In genomic region chr11:76613901-76614300, GRCh38 we compare ENCODE assay signal across 20 cellular contexts. TPM values are rescaled to one million over a fixed set of nuclear protein-coding genes. Genes with fewer than 3 reads are reported as not detected.
A peak's percentile ranks its signal among the peaks of the same experiment; 100 is the strongest.
DNase-seq lines count a peak whose midpoint lies in the region; ATAC-seq and TF ChIP-seq lines count a peak whose summit lies in the region.
"Had no signal": no experiment of that assay in that cellular context is flagged by ENCODE, and none has a peak within 500 bp of the region (broad histone marks: within the 10 kb centered on the region; RNA-seq: fewer than 3 reads in every experiment).

No MANE protein-coding gene starts in this region.

- no peaks in the 10 kb centered on the region for H3K9me3 ChIP-seq in breast epithelium
- H3K9me3 ChIP-seq in mammary epithelial cell (replicated peaks; ENCODE audit: insufficient read depth, low read length) = no peaks in the 10 kb centered on the region
- H3K9me3 ChIP-seq in right atrium auricular region = no peaks in the 10 kb centered on the region
- H3K9me3 ChIP-seq in parathyroid adenoma (ENCODE audit: control insufficient read depth, low read length) = no peaks in the 10 kb centered on the region
- H3K9me3 ChIP-seq in upper lobe of right lung = no peaks in the 10 kb centered on the region
- H3K9me3 ChIP-seq: neutrophil had no signal

- no peak overlapping the region for H3K9ac ChIP-seq in mammary epithelial cell (ENCODE audit: insufficient read depth, low read length)
- H3K9ac ChIP-seq in parathyroid adenoma = no peak overlapping the region

- DNase-seq in breast epithelium (ENCODE audit: low spot score in 2 of 2) (no peak), mammary epithelial cell (no peak), right atrium auricular region (ENCODE audit: low spot score) (no peak), upper lobe of right lung (no peak), NCI-H187 (lab: John Stamatoyannopoulos, UW) (no peak)
- DNase-seq in activated CD4-positive, CD25-positive, alpha-beta regulatory T cell treated with anti-CD3 and anti-CD28 coated beads, Interleukin-2, amount 50 U/mL, for 72 hours = no peak
- DNase-seq: activated CD4-positive, alpha-beta T cell treated with anti-CD3 and anti-CD28 coated beads for 36 hours; brain microvascular endothelial cell; GOT3; midbrain; NCI-H146; NCI-H226; NK-92 treated with Interleukin-12 subunit alpha and Interleukin-12 subunit beta, amount 100 ng/mL, for 24 hours; RPMI8226; stimulated activated CD8-positive, alpha-beta memory T cell treated with anti-CD3 and anti-CD28 coated beads, Interleukin-4, amount 100 ng/mL, for 48 hours had no signal

- peaks cover 0 to 11% of the 10 kb centered on the region in 2 donors for H3K4me1 ChIP-seq in breast epithelium
- no peaks in the 10 kb centered on the region for H3K4me1 ChIP-seq in mammary epithelial cell (ENCODE audit: insufficient read depth, low read length)
- peaks cover 0 to 58% of the 10 kb centered on the region in 2 donors for H3K4me1 ChIP-seq in right atrium auricular region
- H3K4me1 ChIP-seq in parathyroid adenoma = no peaks in the 10 kb centered on the region
- peaks cover 9% of the 10 kb centered on the region for H3K4me1 ChIP-seq in upper lobe of right lung

- no peak for TF ChIP-seq POLR2A in breast epithelium (IDR thresholded peaks at IDR 0.05)

- H3K4me2 ChIP-seq in mammary epithelial cell (ENCODE audit: insufficient read depth, low read depth, low read length) = no peak overlapping the region
- no peak overlapping the region for H3K4me2 ChIP-seq in parathyroid adenoma (ENCODE audit: low read length)

- H3K27me3 ChIP-seq in breast epithelium = no peaks in the 10 kb centered on the region
- H3K27me3 ChIP-seq in mammary epithelial cell (ENCODE audit: insufficient read depth, low read length) = peaks cover 2% of the 10 kb centered on the region
- H3K27me3 ChIP-seq in right atrium auricular region = no peaks in the 10 kb centered on the region
- H3K27me3 ChIP-seq in parathyroid adenoma (ENCODE audit: control insufficient read depth, insufficient read depth, low read length) = no peaks in the 10 kb centered on the region
- no peaks in the 10 kb centered on the region for H3K27me3 ChIP-seq in upper lobe of right lung
- H3K27me3 ChIP-seq: brain microvascular endothelial cell had no signal

- WGBS in mammary epithelial cell (ENCODE audit: low coverage, missing lambda C conversion rate) = 80% methylated on average over 4 of the region's 4 CpGs

- intact Hi-C loops in breast epithelium (cut with DNase I; ENCODE audit: low total_unique reads) (no loop called here), mammary epithelial cell (cut with micrococcal nuclease) (no loop called here), upper lobe of right lung (cut with DNase I) (loop anchor here (10.0 kb wide), 1 partner anchor 51 kb away; no protein-coding TSS in a partner anchor)

- H4K20me1 ChIP-seq in mammary epithelial cell (ENCODE audit: insufficient read depth, low read length) = no peaks in the 10 kb centered on the region

- no TSS peak for BruUV-seq in mammary epithelial cell (replicated peaks; lab: Mats Ljungman, UMichigan)

- no peak for ATAC-seq in upper lobe of right lung
- no peak for ATAC-seq in HG02610 (IDR thresholded peaks at IDR 0.05; ENCODE audit: unreplicated experiment)
- ATAC-seq: activated CD4-positive, alpha-beta T cell treated with anti-CD3 and anti-CD28 coated beads for 36 hours had no signal

- H2AFZ ChIP-seq in mammary epithelial cell (ENCODE audit: low read depth, low read length) (no peak overlapping the region), parathyroid adenoma (no peak overlapping the region)

- in situ Hi-C loops in mammary epithelial cell (cut with MboI; ENCODE audit: low sequenced_read_pairs in 2 of 2) = no loop called here

- no peak for TF ChIP-seq CTCF in breast epithelium (IDR thresholded peaks at IDR 0.05)
- TF ChIP-seq CTCF in mammary epithelial cell (conservative IDR thresholded peaks at IDR 0.05 in 1 of 2, IDR thresholded peaks at IDR 0.05 in 1 of 2; ENCODE audit: extremely low read depth in 1 of 2, insufficient read depth in 1 of 2, low read depth in 1 of 2, low read length in 2 of 2) = no peak
- TF ChIP-seq CTCF in right atrium auricular region (IDR thresholded peaks at IDR 0.05) = no peak
- no peak for TF ChIP-seq CTCF in parathyroid adenoma (IDR thresholded peaks at IDR 0.05)
- no peak for TF ChIP-seq CTCF in upper lobe of right lung (IDR thresholded peaks at IDR 0.05)

- H3K27ac ChIP-seq in breast epithelium = peak overlapping the region; percentile 50 to 85
- H3K27ac ChIP-seq in mammary epithelial cell (ENCODE audit: insufficient read depth, low read depth, low read length) = no peak overlapping the region
- peak overlapping the region; percentile 70 to 77 for H3K27ac ChIP-seq in right atrium auricular region
- H3K27ac ChIP-seq in parathyroid adenoma = peak overlapping the region; percentile 67
- peak overlapping the region; percentile 60 for H3K27ac ChIP-seq in upper lobe of right lung
- H3K27ac ChIP-seq: brain microvascular endothelial cell, neutrophil had no signal

- H3K4me3 ChIP-seq in breast epithelium (no peak overlapping the region), mammary epithelial cell (replicated peaks in 1 of 3; ENCODE audit: insufficient read depth in 1 of 3, low read depth in 2 of 3, low read length in 3 of 3) (no peak overlapping the region), right atrium auricular region (no peak overlapping the region), parathyroid adenoma (ENCODE audit: low read depth, low read length) (no peak overlapping the region), upper lobe of right lung (no peak overlapping the region)

- dilution Hi-C loops in mammary epithelial cell (cut with HindIII; ENCODE audit: low sequenced_read_pairs) = no loop called here

- CTCF ChIA-PET in mammary epithelial cell (lab: Charles Lee; ENCODE audit: low non-redundant PET) = no interaction called here

- H3K36me3 ChIP-seq in breast epithelium = no peaks in the 10 kb centered on the region
- H3K36me3 ChIP-seq in mammary epithelial cell (ENCODE audit: insufficient read depth, low read length) = no peaks in the 10 kb centered on the region
- H3K36me3 ChIP-seq in right atrium auricular region = no peaks in the 10 kb centered on the region
- H3K36me3 ChIP-seq in parathyroid adenoma (ENCODE audit: control insufficient read depth, insufficient read depth, low read length) = no peaks in the 10 kb centered on the region
- no peaks in the 10 kb centered on the region for H3K36me3 ChIP-seq in upper lobe of right lung
- H3K36me3 ChIP-seq: brain microvascular endothelial cell, neutrophil had no signal

- H3K79me2 ChIP-seq in mammary epithelial cell (ENCODE audit: insufficient read depth, low read length) (no peaks in the 10 kb centered on the region), parathyroid adenoma (no peaks in the 10 kb centered on the region)

RNA-seq across cellular contexts. Expression of gene LRRC32, which starts 56.6 kb away (rescaled TPM):
- total RNA-seq in breast epithelium (10 to 100 TPM in 2 of 3 donors, 1 to 10 TPM in 1; 7.5 to 56.0 (median 42.6) TPM), mammary epithelial cell (under 1 TPM in 1 of 2 donors, not detected in 1; under 0.01 TPM), right atrium auricular region (10 to 100 TPM; 37.9 to 56.0 TPM), upper lobe of right lung (111 TPM)
- not detected for polyA plus RNA-seq in mammary epithelial cell
- polyA minus RNA-seq in mammary epithelial cell = not detected
- total RNA-seq: G401, MCF 10A had no signal

Comparison
In these comparisons a context has a peak if more than half of its experiments do, and no peak if none do; other contexts are left out.
1. RNA of gene LRRC32, which starts 56.6 kb away (total RNA-seq): 111 TPM in upper lobe of right lung (single experiment), 37.9 to 56.0 TPM in right atrium auricular region and 7.5 to 56.0 TPM in breast epithelium; under 0.01 TPM in mammary epithelial cell; every median in the first group is over 4 times any median in the second.